9 cellular contexts compared by ENCODE assay signal in the genomic region with DNA sequence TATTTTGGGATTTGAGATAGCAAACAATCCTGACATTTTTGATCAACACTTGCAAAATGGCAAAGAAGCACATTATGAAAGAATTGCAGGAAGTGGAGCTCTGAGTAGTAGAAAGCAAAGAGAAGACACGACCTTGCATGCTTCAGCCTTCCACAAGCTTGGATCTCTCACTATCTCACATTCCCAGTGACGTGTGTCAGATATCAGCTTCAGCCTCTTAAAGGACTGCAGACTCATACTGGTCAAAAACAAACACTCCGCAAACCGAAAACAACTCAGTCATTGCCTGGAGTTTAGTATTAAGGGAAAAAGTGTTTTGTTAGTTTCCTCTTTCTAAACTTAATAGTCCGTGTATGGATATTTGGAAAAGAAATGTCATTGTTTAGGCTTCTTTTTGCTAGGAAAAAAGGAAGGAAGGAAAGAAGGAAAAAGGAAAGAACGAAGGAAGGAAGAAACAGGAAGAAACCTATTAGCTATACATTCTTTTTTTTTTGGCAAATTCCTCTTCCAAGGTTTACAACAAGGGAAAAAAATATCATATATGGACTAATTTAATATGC. TPM values are rescaled to one million over a fixed set of nuclear protein-coding genes. Genes with fewer than 3 reads are reported as not detected.
DNase-seq lines count a peak whose midpoint lies in the region; ATAC-seq and TF ChIP-seq lines count a peak whose summit lies in the region.
"Had no signal": no experiment of that assay in that cellular context is flagged by ENCODE, and none has a peak within 500 bp of the region (broad histone marks: within the 10 kb centered on the region; RNA-seq: fewer than 3 reads in every experiment).

No MANE protein-coding gene starts in this region.

- H3K4me2 ChIP-seq in fibroblast of lung (ENCODE audit: extremely low read depth, insufficient read depth, low read length), result peak overlapping the region; percentile 36

- peaks cover 12% of the 10 kb centered on the region for H3K4me1 ChIP-seq in fibroblast of lung (ENCODE audit: control insufficient read depth, extremely low read depth, insufficient read depth, low read length)

- no peaks in the 10 kb centered on the region for H3K9me3 ChIP-seq in fibroblast of lung (ENCODE audit: control insufficient read depth, insufficient read depth, low read depth, low read length)

- H3K27ac ChIP-seq in fibroblast of lung (ENCODE audit: insufficient read depth, low read length), result peak overlapping the region; percentile 49

- DNase-seq in Ammon's horn (ENCODE audit: low spot score) (peak; percentile 7), OCI-M2 (lab: John Stamatoyannopoulos, UW; ENCODE audit: unreplicated experiment) (peak; percentile 58), fibroblast of lung (ENCODE audit: low read depth in 2 of 2) (peak; percentile 88 to 93), non-pigmented ciliary epithelial cell (ENCODE audit: low read depth) (peak; percentile 91), NCI-H1436 (lab: John Stamatoyannopoulos, UW) (no peak)
- DNase-seq: SHP77 treated with DMSO at 0.1 percent for 48 hours had no signal

- no peaks in the 10 kb centered on the region for H3K27me3 ChIP-seq in fibroblast of lung (ENCODE audit: control insufficient read depth, insufficient read depth, low read length)

- H3K4me3 ChIP-seq in fibroblast of lung (replicated peaks in 1 of 4; ENCODE audit: control extremely low read depth in 1 of 4, insufficient read depth in 1 of 4, low read depth in 3 of 4, low read length in 4 of 4), result peak overlapping the region in 3 of 4 experiments; percentile 3 to 54 (median 46)

- no peak overlapping the region for H2AFZ ChIP-seq in fibroblast of lung (ENCODE audit: low read length)

- H4K20me1 ChIP-seq in fibroblast of lung (ENCODE audit: control insufficient read depth, extremely low read depth, insufficient read depth, low read length), result no peaks in the 10 kb centered on the region

- H3K79me2 ChIP-seq in fibroblast of lung (ENCODE audit: control insufficient read depth, insufficient read depth, low read length), result no peaks in the 10 kb centered on the region

- H3K36me3 ChIP-seq in fibroblast of lung (ENCODE audit: control insufficient read depth, insufficient read depth, low read length), result no peaks in the 10 kb centered on the region

- no peak for TF ChIP-seq CTCF in fibroblast of lung (conservative IDR thresholded peaks at IDR 0.05 in 1 of 2, IDR thresholded peaks at IDR 0.05 in 1 of 2; ENCODE audit: low read depth in 1 of 2, low read length in 2 of 2)

- no peak overlapping the region for H3K9ac ChIP-seq in fibroblast of lung (ENCODE audit: insufficient read depth, low read length)

- ATAC-seq in GM18867 (IDR thresholded peaks at IDR 0.05; ENCODE audit: unreplicated experiment), result no peak
- ATAC-seq in GM21390 (IDR thresholded peaks at IDR 0.05; ENCODE audit: unreplicated experiment), result no peak
- ATAC-seq in HG03159 (IDR thresholded peaks at IDR 0.05; ENCODE audit: unreplicated experiment), result no peak

RNA-seq across cellular contexts. Expression of a gene that starts 32.6 kb away (rescaled TPM):
- total RNA-seq in fibroblast of lung, result 91.9 and 97.4 TPM in 2 replicates
- polyA plus RNA-seq in fibroblast of lung, result 8.0 and 17.2 TPM in 2 replicates
- polyA plus RNA-seq in fibroblast of lung (2012), result 9.5 and 21.0 TPM in 2 replicates
- polyA minus RNA-seq in fibroblast of lung (ENCODE audit: low replicate concordance), result 13.1 and 26.7 TPM in 2 replicates

RNA-seq across cellular contexts. Expression of a gene that starts 48.1 kb away (rescaled TPM):
- 63.9 and 72.7 TPM in 2 replicates for total RNA-seq in fibroblast of lung
- 59.4 and 70.4 TPM in 2 replicates for polyA plus RNA-seq in fibroblast of lung
- polyA plus RNA-seq in fibroblast of lung (2012), result 40.4 and 45.9 TPM in 2 replicates
- 2.2 TPM in 2 replicates for polyA minus RNA-seq in fibroblast of lung (ENCODE audit: low replicate concordance)
